ENCODE assay signal across 24 cellular contexts in genomic region chr14:79834856-79835255, GRCh38.
"Had no signal": no experiment of that assay in that cellular context is flagged by ENCODE, and none has a peak within 500 bp of the region (broad histone marks: within the 10 kb centered on the region; RNA-seq: fewer than 3 reads in every experiment).

No MANE protein-coding gene starts in this region.

- H3K36me3 Mint-ChIP-seq: activated CD4-positive, alpha-beta memory T cell treated with anti-CD3 and anti-CD28 coated beads for 36 hours; natural killer cell had no signal

- H3K4me3 Mint-ChIP-seq: activated CD4-positive, alpha-beta memory T cell treated with anti-CD3 and anti-CD28 coated beads for 36 hours; activated naive CD8-positive, alpha-beta T cell treated with anti-CD3 and anti-CD28 coated beads, Interleukin-2, amount 50 U/mL, for 24 hours; natural killer cell had no signal

- H3K4me1 ChIP-seq: lower lobe of right lung had no signal

- ATAC-seq: activated CD4-positive, CD25-positive, alpha-beta regulatory T cell treated with anti-CD3 and anti-CD28 coated beads, Interleukin-2, amount 50 U/mL, for 24 hours; activated naive CD8-positive, alpha-beta T cell treated with anti-CD3 and anti-CD28 coated beads, Interleukin-2, amount 50 U/mL, for 24 hours; left lobe of liver; lower lobe of right lung; natural killer cell; right cardiac atrium had no signal

- DNase-seq: activated CD4-positive, alpha-beta memory T cell treated with anti-CD3 and anti-CD28 coated beads for 36 hours; activated CD4-positive, alpha-beta T cell treated with anti-CD3 and anti-CD28 coated beads for 48 hours; activated CD8-positive, alpha-beta memory T cell treated with anti-CD3 and anti-CD28 coated beads, Interleukin-2, amount 50 U/mL, for 4 hours; activated gamma-delta T cell; activated naive CD4-positive, alpha-beta T cell treated with anti-CD3 and anti-CD28 coated beads, Interleukin-2, amount 50 U/mL, for 16 hours; activated naive CD8-positive, alpha-beta T cell treated with anti-CD3 and anti-CD28 coated beads, Interleukin-2, amount 50 U/mL, for 24 hours; activated T-cell treated with anti-CD3 and anti-CD28 coated beads, Interleukin-2, amount 50 U/mL, for 1 hour; amygdala; cortex of kidney; foreskin fibroblast; head of caudate nucleus; hypothalamus; lower lobe of right lung; mesendoderm; natural killer cell; right cardiac atrium; stimulated activated CD4-positive, alpha-beta T cell treated with anti-CD3 and anti-CD28 coated beads, Interleukin-2, amount 100 ng/mL, for 48 hours; stimulated activated naive CD4-positive, alpha-beta T cell treated with Interleukin-2 at 50 U/mL for 16 hours; T1000; WERI-Rb-1 had no signal

- H3K27ac ChIP-seq: lower lobe of right lung, tibial nerve, WERI-Rb-1 had no signal

- H3K9me3 Mint-ChIP-seq: activated CD4-positive, alpha-beta memory T cell treated with anti-CD3 and anti-CD28 coated beads for 36 hours; activated naive CD8-positive, alpha-beta T cell treated with anti-CD3 and anti-CD28 coated beads, Interleukin-2, amount 50 U/mL, for 24 hours; natural killer cell had no signal

- H3K27me3 Mint-ChIP-seq: activated CD4-positive, alpha-beta memory T cell treated with anti-CD3 and anti-CD28 coated beads for 36 hours; activated naive CD8-positive, alpha-beta T cell treated with anti-CD3 and anti-CD28 coated beads, Interleukin-2, amount 50 U/mL, for 24 hours had no signal

- H3K9me3 ChIP-seq: lower lobe of right lung, tibial nerve had no signal

- H3K36me3 ChIP-seq: lower lobe of right lung, tibial nerve, WERI-Rb-1 had no signal

- H3K4me1 Mint-ChIP-seq: activated naive CD8-positive, alpha-beta T cell treated with anti-CD3 and anti-CD28 coated beads, Interleukin-2, amount 50 U/mL, for 24 hours; natural killer cell had no signal

- H3K27me3 ChIP-seq: tibial nerve had no signal

- H3K4me3 ChIP-seq: lower lobe of right lung, tibial nerve had no signal

- FAIRE-seq: endothelial cell of umbilical vein had no signal
